In genomic region chr9:106059886-106060285, GRCh38 we compare ENCODE assay signal across 21 cellular contexts.
DNase-seq lines count a peak whose midpoint lies in the region; ATAC-seq, FAIRE-seq and TF ChIP-seq lines count a peak whose summit lies in the region.
"Had no signal": no experiment of that assay in that cellular context is flagged by ENCODE, and none has a peak within 500 bp of the region (broad histone marks: within the 10 kb centered on the region; RNA-seq: fewer than 3 reads in every experiment).

No MANE protein-coding gene starts in this region.

- CTCF ChIA-PET in H1 (lab: Charles Lee; ENCODE audit: partially characterized antibody): interaction anchor here (1.7 kb wide), 1 partner anchor 11 kb away, joined by 3 read pairs; no protein-coding TSS in a partner anchor

- H3K27ac ChIP-seq in H1 (ENCODE audit: low read depth, low read length): no peak overlapping the region

- FAIRE-seq in H1 (lab: Jason Lieb, UNC): no peak
- FAIRE-seq: GM12878, GM19239, HepG2 had no signal

- no peaks in the 10 kb centered on the region for H3K36me3 ChIP-seq in H7 (replicated peaks; ENCODE audit: control insufficient read depth, insufficient read depth, low read length)
- no peaks in the 10 kb centered on the region for H3K36me3 ChIP-seq in H1 (ENCODE audit: control insufficient read depth in 2 of 4, insufficient read depth in 4 of 4, low read length in 3 of 4)
- H3K36me3 ChIP-seq: BE2C had no signal

- H4K91ac ChIP-seq in H1 (replicated peaks; ENCODE audit: insufficient read length, low read length): peak overlapping the region; percentile 65

- no peak for TF ChIP-seq CTCF in H1 (IDR thresholded peaks at IDR 0.05; ENCODE audit: control extremely low read depth in 1 of 3, insufficient read depth in 1 of 3, low read depth in 1 of 3, low read length in 3 of 3)

- no peak overlapping the region for H3K4me3 ChIP-seq in H7 (ENCODE audit: insufficient read depth, low read depth, low read length)
- H3K4me3 ChIP-seq in H1 (ENCODE audit: extremely low read depth in 1 of 4, insufficient read depth in 2 of 4, low read depth in 3 of 4, low read length in 4 of 4): no peak overlapping the region
- H3K4me3 ChIP-seq: GM12878 had no signal

- no peak overlapping the region for H3K4ac ChIP-seq in H1 (replicated peaks; ENCODE audit: insufficient read length, low read depth, low read length)

- H2BK120ac ChIP-seq in H1 (replicated peaks; ENCODE audit: low read depth, low read length): no peak overlapping the region

- H3K23ac ChIP-seq in H1 (ENCODE audit: insufficient read length): no peak overlapping the region

- no peaks in the 10 kb centered on the region for H3K79me1 ChIP-seq in H1 (ENCODE audit: low read depth, low read length)

- H3K9ac ChIP-seq in H1 (replicated peaks in 1 of 4; ENCODE audit: extremely low read depth in 1 of 4, low read depth in 3 of 4, low read length in 3 of 4): no peak overlapping the region

- H3K27ac Mint-ChIP-seq in stimulated activated memory B cell treated with anti-CD40 and anti-IgM and Interleukin-4, amounts not matched to agents 10 μg/mL and 1 μg/mL and 100 μg/mL, for 72 hours: no peak overlapping the region
- H3K27ac Mint-ChIP-seq: CD4-positive, CD25-positive, alpha-beta regulatory T cell; CD8-positive, alpha-beta memory T cell had no signal

- no peak overlapping the region for H2AK5ac ChIP-seq in H1 (ENCODE audit: low read depth, low read length)

- H2BK12ac ChIP-seq in H1 (ENCODE audit: low read depth, low read length): no peak overlapping the region

- H3K18ac ChIP-seq in H1 (ENCODE audit: extremely low read depth, low read length): no peak overlapping the region

- no peak overlapping the region for H2BK15ac ChIP-seq in H1 (ENCODE audit: low read length)

- H3K56ac ChIP-seq in H1 (replicated peaks; ENCODE audit: insufficient read length, low read depth, low read length): no peak overlapping the region

- POLR2A ChIA-PET in H1 (lab: Charles Lee; ENCODE audit: partially characterized antibody): no interaction called here

- no peak overlapping the region for H3K4me2 ChIP-seq in H1 (ENCODE audit: insufficient read depth in 1 of 2, low read depth in 2 of 2, low read length in 2 of 2)

- 93% methylated on average over 8 of the region's 8 CpGs; no CpG with 5 or more reads in 1 of the 2 experiments for WGBS in H1 (ENCODE audit: extremely low coverage in 1 of 2, insufficient coverage in 1 of 2, insufficient read length in 1 of 2, insufficient replicate concordance in 2 of 2, low coverage in 1 of 2, low lambda C conversion rate in 2 of 2, missing lambda C conversion rate in 1 of 2), 2 experiments

- TF ChIP-seq RAD21 in H1 (IDR thresholded peaks at IDR 0.05 in 1 of 2, conservative IDR thresholded peaks at IDR 0.05 in 1 of 2; ENCODE audit: low read depth in 2 of 2, low read length in 2 of 2): no peak

- no peaks in the 10 kb centered on the region for H3K79me2 ChIP-seq in H1 (ENCODE audit: control insufficient read depth in 1 of 2, insufficient read depth in 2 of 2, low read length in 2 of 2)

- H4K5ac ChIP-seq in H1 (ENCODE audit: insufficient read length, low read depth, low read length): no peak overlapping the region

- H3K9me3 ChIP-seq in H1 (ENCODE audit: insufficient read depth in 2 of 2, low read depth in 1 of 2, low read length in 1 of 2): peaks cover 13 to 14% of the 10 kb centered on the region in 2 experiments; a peak in 3 of 4 replicates
- H3K9me3 ChIP-seq: BE2C had no signal

- DNase-seq in H7 (peak; percentile 10), NCI-H524 (lab: John Stamatoyannopoulos, UW) (peak; percentile 86 to 96), H1 (ENCODE audit: low read depth in 1 of 2, low spot score in 2 of 2) (no peak), pons (ENCODE audit: low spot score) (peak; percentile 15), left cardiac atrium (no peak)
- DNase-seq: BE2C; C1 segment of cervical spinal cord; CD4-positive, CD25-positive, alpha-beta regulatory T cell; CD8-positive, alpha-beta memory T cell; COR-L47; DMS 273 treated with DMSO at 0.1 percent for 48 hours; DMS53; DND-41; EL; HCEC 1CT had no signal

- H3K27me3 ChIP-seq in H7 (ENCODE audit: control insufficient read depth, insufficient read depth, low read length) (no peaks in the 10 kb centered on the region), H1 (replicated peaks in 1 of 4; ENCODE audit: control insufficient read depth in 3 of 4, extremely low read depth in 1 of 4, insufficient read depth in 3 of 4, low read length in 3 of 4) (no peaks in the 10 kb centered on the region)
- H3K27me3 ChIP-seq: BE2C had no signal

- intact Hi-C loops in left cardiac atrium (cut with DNase I): no loop called here

- H3K4me3 Mint-ChIP-seq in stimulated activated memory B cell treated with anti-CD40 and anti-IgM and Interleukin-4, amounts not matched to agents 10 μg/mL and 1 μg/mL and 100 μg/mL, for 72 hours: no peak overlapping the region
- H3K4me3 Mint-ChIP-seq: CD4-positive, CD25-positive, alpha-beta regulatory T cell; CD8-positive, alpha-beta memory T cell; IgD-negative memory B cell had no signal

- ATAC-seq in stimulated activated memory B cell treated with anti-CD40 and anti-IgM and Interleukin-4, amounts not matched to agents 10 μg/mL and 1 μg/mL and 100 μg/mL, for 72 hours: no peak
- ATAC-seq in HG02885 (IDR thresholded peaks at IDR 0.05; ENCODE audit: poor library complexity, unreplicated experiment) (no peak), left cardiac atrium (no peak)
- ATAC-seq: GM12878, HepG2 had no signal

- no peak overlapping the region for H2BK20ac ChIP-seq in H1 (ENCODE audit: low read length)

- no peaks in the 10 kb centered on the region for H3K4me1 Mint-ChIP-seq in stimulated activated memory B cell treated with anti-CD40 and anti-IgM and Interleukin-4, amounts not matched to agents 10 μg/mL and 1 μg/mL and 100 μg/mL, for 72 hours
- H3K4me1 Mint-ChIP-seq: CD4-positive, CD25-positive, alpha-beta regulatory T cell; CD8-positive, alpha-beta memory T cell; IgD-negative memory B cell had no signal

- no peak overlapping the region for H4K8ac ChIP-seq in H1 (ENCODE audit: extremely low read depth, insufficient read depth, low read length)

- no peaks in the 10 kb centered on the region for H3K27me3 Mint-ChIP-seq in stimulated activated memory B cell treated with anti-CD40 and anti-IgM and Interleukin-4, amounts not matched to agents 10 μg/mL and 1 μg/mL and 100 μg/mL, for 72 hours
- H3K27me3 Mint-ChIP-seq: CD4-positive, CD25-positive, alpha-beta regulatory T cell; CD8-positive, alpha-beta memory T cell; IgD-negative memory B cell had no signal

- no peaks in the 10 kb centered on the region for H3K23me2 ChIP-seq in H1 (ENCODE audit: low read depth, low read length)

- H3K9me3 Mint-ChIP-seq in stimulated activated memory B cell treated with anti-CD40 and anti-IgM and Interleukin-4, amounts not matched to agents 10 μg/mL and 1 μg/mL and 100 μg/mL, for 72 hours: peaks cover 3% of the 10 kb centered on the region

- no peak for TF ChIP-seq POLR2A in H1 (IDR thresholded peaks at IDR 0.05; ENCODE audit: control extremely low read depth in 1 of 2, low read depth in 2 of 2, low read length in 2 of 2)

- no peaks in the 10 kb centered on the region; a peak in 1 of 7 replicates for H3K4me1 ChIP-seq in H1 (replicated peaks in 1 of 4; ENCODE audit: control insufficient read depth in 3 of 4, insufficient read depth in 4 of 4, low read length in 3 of 4)
- H3K4me1 ChIP-seq: BE2C had no signal

- no peak overlapping the region for H3K14ac ChIP-seq in H1 (ENCODE audit: insufficient read length)

- no peaks in the 10 kb centered on the region for H3K36me3 Mint-ChIP-seq in stimulated activated memory B cell treated with anti-CD40 and anti-IgM and Interleukin-4, amounts not matched to agents 10 μg/mL and 1 μg/mL and 100 μg/mL, for 72 hours
- H3K36me3 Mint-ChIP-seq: CD8-positive, alpha-beta memory T cell; IgD-negative memory B cell had no signal

- TF ChIP-seq EP300 in H1 (IDR thresholded peaks at IDR 0.05; ENCODE audit: borderline replicate concordance in 1 of 2, low read depth in 2 of 2, low read length in 2 of 2): no peak

- peak overlapping the region; percentile 51; the same call in 1 of the 2 replicates for H2AFZ ChIP-seq in H1 (ENCODE audit: low read length)

- H4K20me1 ChIP-seq in H1 (replicated peaks in 1 of 2; ENCODE audit: control insufficient read depth in 1 of 2, insufficient read depth in 2 of 2, low read length in 2 of 2): no peaks in the 10 kb centered on the region

- H2BK5ac ChIP-seq in H1 (ENCODE audit: low read depth, low read length): no peak overlapping the region

TF ChIP-seq in H1, 55 proteins besides CTCF, POLR2A, EP300 and RAD21:
- TF ChIP-seq CTBP2 (IDR thresholded peaks at IDR 0.05; ENCODE audit: borderline replicate concordance, insufficient read depth, insufficient read length, low read length) (no peak), TEAD4 (IDR thresholded peaks at IDR 0.05; ENCODE audit: low read depth, low read length) (no peak), KDM5A (IDR thresholded peaks at IDR 0.05; ENCODE audit: low read length) (no peak)
- TF ChIP-seq, protein P1, sequence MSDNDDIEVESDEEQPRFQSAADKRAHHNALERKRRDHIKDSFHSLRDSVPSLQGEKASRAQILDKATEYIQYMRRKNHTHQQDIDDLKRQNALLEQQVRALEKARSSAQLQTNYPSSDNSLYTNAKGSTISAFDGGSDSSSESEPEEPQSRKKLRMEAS (IDR thresholded peaks at IDR 0.05): no peak
TF ChIP-seq in H1: peak in this region for 0.

Comparison
In these comparisons a context has a peak if more than half of its experiments do, and no peak if none do; other contexts are left out.
1. DNase-seq: peak in H7 (single experiment), NCI-H524 (2 of 2) and pons (single experiment); none in H1 (0 of 2) and left cardiac atrium (single experiment).